In genomic region chr1:219778793-219779369, GRCh38 we compare ENCODE assay signal across 25 cellular contexts.
DNase-seq lines count a peak whose midpoint lies in the region; ATAC-seq and TF ChIP-seq lines count a peak whose summit lies in the region.
"Had no signal": no experiment of that assay in that cellular context is flagged by ENCODE, and none has a peak within 500 bp of the region (broad histone marks: within the 10 kb centered on the region; RNA-seq: fewer than 3 reads in every experiment).

No MANE protein-coding gene starts in this region.

- H3K9me3 Mint-ChIP-seq in chondrocyte (ENCODE audit: low read depth) = no peaks in the 10 kb centered on the region
- peaks cover 3% of the 10 kb centered on the region for H3K9me3 Mint-ChIP-seq in activated naive CD8-positive, alpha-beta T cell treated with anti-CD3 and anti-CD28 coated beads for 36 hours

- H3K27ac ChIP-seq in IMR-90 (ENCODE audit: insufficient read depth, low read length) = peak overlapping the region; percentile 99; the same call in 1 of the 2 replicates
- H3K27ac ChIP-seq in upper lobe of right lung = no peak overlapping the region
- H3K27ac ChIP-seq: 22Rv1; A549; BLaER1 treated with 17β-estradiol and CSF1 and Interleukin-3, amounts not matched to agents 10 nM and 100 nM; C4-2B had no signal

- in situ Hi-C loops in IMR-90 (cut with MboI; ENCODE audit: low sequenced_read_pairs) = no loop called here

- no peak overlapping the region for H2AK5ac ChIP-seq in IMR-90 (ENCODE audit: low read depth, low read length)

- H3K4me1 Mint-ChIP-seq in chondrocyte (ENCODE audit: low read depth) = peaks cover 21% of the 10 kb centered on the region
- H3K4me1 Mint-ChIP-seq in activated naive CD8-positive, alpha-beta T cell treated with anti-CD3 and anti-CD28 coated beads for 36 hours = no peaks in the 10 kb centered on the region

- no peak overlapping the region for H2AK9ac ChIP-seq in IMR-90 (replicated peaks; ENCODE audit: low read depth, low read length, poor library complexity)

- H3K27me3 ChIP-seq in IMR-90 (ENCODE audit: control insufficient read depth, insufficient read depth, low read length) = no peaks in the 10 kb centered on the region
- H3K27me3 ChIP-seq in upper lobe of right lung = no peaks in the 10 kb centered on the region
- H3K27me3 ChIP-seq: BLaER1 treated with 17β-estradiol and CSF1 and Interleukin-3, amounts not matched to agents 10 nM and 100 nM had no signal

- TF ChIP-seq CTCF in IMR-90 (conservative IDR thresholded peaks at IDR 0.05; ENCODE audit: low read depth, low read length) (no peak), chondrocyte (IDR thresholded peaks at IDR 0.05) (no peak), fibroblast of the aortic adventitia (IDR thresholded peaks at IDR 0.05; ENCODE audit: insufficient read depth, low read length) (no peak), upper lobe of right lung (IDR thresholded peaks at IDR 0.05) (no peak)

- POLR2A ChIA-PET in IMR-90 (lab: Charles Lee; ENCODE audit: unreplicated experiment) = no interaction called here

- peak; percentile 82 for ATAC-seq in IMR-90 (ENCODE audit: low read depth)
- ATAC-seq in upper lobe of right lung = no peak
- ATAC-seq in GM18505 (IDR thresholded peaks at IDR 0.05; ENCODE audit: unreplicated experiment) = no peak
- no peak for ATAC-seq in GM18502 (IDR thresholded peaks at IDR 0.05; ENCODE audit: poor library complexity, unreplicated experiment)
- ATAC-seq: A549; CD8-positive, alpha-beta T cell; GM12878 had no signal

- H3K79me1 ChIP-seq in IMR-90 (ENCODE audit: low read depth in 1 of 2, low read length in 2 of 2) = no peaks in the 10 kb centered on the region

- peak overlapping the region; percentile 65; the same call in 1 of the 2 replicates for H2BK120ac ChIP-seq in IMR-90 (ENCODE audit: low read depth, low read length)

- H3K36me3 ChIP-seq in IMR-90 (ENCODE audit: control insufficient read depth, insufficient read depth, low read length) (no peaks in the 10 kb centered on the region), upper lobe of right lung (no peaks in the 10 kb centered on the region)
- H3K36me3 ChIP-seq: BLaER1 treated with 17β-estradiol and CSF1 and Interleukin-3, amounts not matched to agents 10 nM and 100 nM had no signal

- H3K4me2 ChIP-seq in IMR-90 (ENCODE audit: low read depth, low read length) = peak overlapping the region; percentile 54; the same call in 1 of the 2 replicates
- H3K4me2 ChIP-seq: A549; BLaER1 treated with 17β-estradiol and CSF1 and Interleukin-3, amounts not matched to agents 10 nM and 100 nM had no signal

- intact Hi-C loops in IMR-90 (cut with micrococcal nuclease) (no loop called here), upper lobe of right lung (cut with DNase I) (no loop called here)

- dilution Hi-C loops in IMR-90 (cut with HindIII; ENCODE audit: low sequenced_read_pairs, unreplicated experiment) = no loop called here

- H3K23ac ChIP-seq in IMR-90 (ENCODE audit: low read depth, low read length) = no peak overlapping the region

- peak overlapping the region; percentile 49 for H3K27ac Mint-ChIP-seq in chondrocyte (ENCODE audit: unreplicated experiment)
- H3K27ac Mint-ChIP-seq in activated naive CD8-positive, alpha-beta T cell treated with anti-CD3 and anti-CD28 coated beads for 36 hours = no peak overlapping the region
- H3K27ac Mint-ChIP-seq: B cell; CD4-positive, alpha-beta T cell; CD8-positive, alpha-beta T cell had no signal

- no peak for TF ChIP-seq POLR2A in IMR-90 (IDR thresholded peaks at IDR 0.05; ENCODE audit: low read depth, low read length)
- TF ChIP-seq POLR2A in GM18505 (IDR thresholded peaks at IDR 0.05; ENCODE audit: borderline replicate concordance, extremely low read depth, insufficient read depth, insufficient read length) = no peak

- H2BK5ac ChIP-seq in IMR-90 (ENCODE audit: low read depth, low read length, poor library complexity, severe bottlenecking) = no peak overlapping the region

- peak overlapping the region; percentile 42; the same call in 1 of the 2 replicates for H3K9ac ChIP-seq in IMR-90 (ENCODE audit: low read depth, low read length)
- H3K9ac ChIP-seq: BLaER1 treated with 17β-estradiol and CSF1 and Interleukin-3, amounts not matched to agents 10 nM and 100 nM had no signal

- no peaks in the 10 kb centered on the region for H4K20me1 ChIP-seq in IMR-90 (ENCODE audit: insufficient read depth, low read length)
- H4K20me1 ChIP-seq: BLaER1 treated with 17β-estradiol and CSF1 and Interleukin-3, amounts not matched to agents 10 nM and 100 nM had no signal

- H3K4me1 ChIP-seq in IMR-90 (ENCODE audit: control insufficient read depth, insufficient read depth, low read length) (peaks cover 6% of the 10 kb centered on the region; the same call in 1 of the 2 replicates), upper lobe of right lung (no peaks in the 10 kb centered on the region)
- H3K4me1 ChIP-seq: A549, Caco-2 had no signal

- no peak for TF ChIP-seq RAD21 in IMR-90 (IDR thresholded peaks at IDR 0.05; ENCODE audit: low read length)

- H3K14ac ChIP-seq in IMR-90 (replicated peaks; ENCODE audit: low read depth, low read length) = no peak overlapping the region

- H3K36me3 Mint-ChIP-seq in chondrocyte (ENCODE audit: low read depth) = no peaks in the 10 kb centered on the region
- no peaks in the 10 kb centered on the region for H3K36me3 Mint-ChIP-seq in activated naive CD8-positive, alpha-beta T cell treated with anti-CD3 and anti-CD28 coated beads for 36 hours
- H3K36me3 Mint-ChIP-seq: CD8-positive, alpha-beta T cell had no signal

- H2AFZ ChIP-seq in IMR-90 (replicated peaks; ENCODE audit: low read length, poor library complexity) = no peak overlapping the region

- peak overlapping the region in 1 of 2 experiments; percentile 76; a peak in 1 of 4 replicates for H4K8ac ChIP-seq in IMR-90 (ENCODE audit: low read depth in 2 of 2, low read length in 2 of 2)

- H3K9me3 ChIP-seq in IMR-90 (ENCODE audit: control insufficient read depth, insufficient read depth, low read length) = no peaks in the 10 kb centered on the region
- no peaks in the 10 kb centered on the region for H3K9me3 ChIP-seq in upper lobe of right lung
- H3K9me3 ChIP-seq: A549; BLaER1 treated with 17β-estradiol and CSF1 and Interleukin-3, amounts not matched to agents 10 nM and 100 nM; Caco-2 had no signal

- peak overlapping the region; percentile 71; the same call in 1 of the 2 replicates for H2BK20ac ChIP-seq in IMR-90 (ENCODE audit: low read depth, low read length)

- BruUV-seq in IMR-90 (replicated peaks; lab: Mats Ljungman, UMichigan) = no TSS peak

- peak overlapping the region; percentile 20 for H3K4me3 Mint-ChIP-seq in chondrocyte (ENCODE audit: unreplicated experiment)
- H3K4me3 Mint-ChIP-seq in activated naive CD8-positive, alpha-beta T cell treated with anti-CD3 and anti-CD28 coated beads for 36 hours = no peak overlapping the region
- H3K4me3 Mint-ChIP-seq: B cell; CD4-positive, alpha-beta T cell; CD8-positive, alpha-beta T cell had no signal

- no CpG with 5 or more reads among the region's 4 CpGs for WGBS in IMR-90 (ENCODE audit: extremely low coverage in 2 of 2, insufficient read length in 1 of 2), 2 experiments

- CTCF ChIA-PET in IMR-90 (lab: Yijun Ruan, JAX) = no interaction called here

- H4K91ac ChIP-seq in IMR-90 (ENCODE audit: insufficient read depth, low read depth, low read length) = peak overlapping the region; percentile 77

- DNase-seq in IMR-90 (peak; percentile 31), chondrocyte (ENCODE audit: low spot score) (no peak), fibroblast of gingiva (ENCODE audit: low read depth) (peak; percentile 27), fibroblast of the aortic adventitia (ENCODE audit: low read depth) (peak; percentile 57), upper lobe of right lung (no peak)
- DNase-seq in activated naive CD8-positive, alpha-beta T cell treated with anti-CD3 and anti-CD28 coated beads for 36 hours = no peak
- DNase-seq: AML-193; Caco-2; CD4-positive, alpha-beta T cell; CD8-positive, alpha-beta T cell; DMS 273 treated with DMSO at 0.1 percent for 48 hours; DMS153; DMS53; DMS79; DND-41; EL; GDM1 had no signal

- no peaks in the 10 kb centered on the region for H3K9me1 ChIP-seq in IMR-90 (ENCODE audit: insufficient read depth, low read length)

- H3K18ac ChIP-seq in IMR-90 (ENCODE audit: low read depth, low read length) = peak overlapping the region; percentile 97

- H3K27me3 Mint-ChIP-seq in chondrocyte (ENCODE audit: low read depth) = no peaks in the 10 kb centered on the region
- H3K27me3 Mint-ChIP-seq in activated naive CD8-positive, alpha-beta T cell treated with anti-CD3 and anti-CD28 coated beads for 36 hours = no peaks in the 10 kb centered on the region
- H3K27me3 Mint-ChIP-seq: CD4-positive, alpha-beta T cell had no signal

- peak overlapping the region; percentile 91; the same call in 1 of the 2 replicates for H4K5ac ChIP-seq in IMR-90 (ENCODE audit: low read depth, low read length)

- no peak overlapping the region for H3K4me3 ChIP-seq in IMR-90 (ENCODE audit: insufficient read depth, low read depth, low read length)
- H3K4me3 ChIP-seq in fibroblast of the aortic adventitia (ENCODE audit: low read depth, low read length) = no peak overlapping the region
- H3K4me3 ChIP-seq in upper lobe of right lung = no peak overlapping the region
- H3K4me3 ChIP-seq: A549; BLaER1 treated with 17β-estradiol and CSF1 and Interleukin-3, amounts not matched to agents 10 nM and 100 nM; GM12878 had no signal

- H2BK15ac ChIP-seq in IMR-90 (ENCODE audit: low read depth, low read length) = no peak overlapping the region

- no peak overlapping the region for H3K4ac ChIP-seq in IMR-90 (ENCODE audit: low read depth, low read length)

- H3K56ac ChIP-seq in IMR-90 (ENCODE audit: extremely low read depth, insufficient read depth, low read length) = peak overlapping the region; percentile 65

TF ChIP-seq in IMR-90, 13 proteins besides CTCF, POLR2A, EP300 and RAD21 (continues in another document):
- no peak for TF ChIP-seq MAZ (IDR thresholded peaks at IDR 0.05; ENCODE audit: borderline replicate concordance, low read depth, low read length)
- no peak for TF ChIP-seq CEBPB (IDR thresholded peaks at IDR 0.05; ENCODE audit: low read depth, low read length)
- TF ChIP-seq BHLHE40 (IDR thresholded peaks at IDR 0.05; ENCODE audit: low read depth, low read length) = no peak
- TF ChIP-seq NFE2L2 (IDR thresholded peaks at IDR 0.05; ENCODE audit: low read depth, low read length) = no peak
- TF ChIP-seq ELK1 (IDR thresholded peaks at IDR 0.05; ENCODE audit: borderline replicate concordance, low read depth, low read length) = no peak
- no peak for TF ChIP-seq SMC3 (IDR thresholded peaks at IDR 0.05; ENCODE audit: low read depth, low read length)
- TF ChIP-seq FOS (IDR thresholded peaks at IDR 0.05; ENCODE audit: low read depth, low read length) = no peak
- TF ChIP-seq MXI1 (IDR thresholded peaks at IDR 0.05; ENCODE audit: borderline replicate concordance, low read depth, low read length) = no peak

Comparison
In these comparisons a context has a peak if more than half of its experiments do, and no peak if none do; other contexts are left out.
1. DNase-seq: peak in IMR-90 (single experiment), fibroblast of gingiva (single experiment) and fibroblast of the aortic adventitia (single experiment); none in chondrocyte (single experiment), upper lobe of right lung (single experiment) and activated naive CD8-positive, alpha-beta T cell treated with anti-CD3 and anti-CD28 coated beads for 36 hours (single experiment).